15 cellular contexts compared by ENCODE assay signal in genomic region chr6:52116605-52116948, GRCh38. TPM values are rescaled to one million over a fixed set of nuclear protein-coding genes. Genes with fewer than 3 reads are reported as not detected.
"Had no signal": no experiment of that assay in that cellular context is flagged by ENCODE, and none has a peak within 500 bp of the region (broad histone marks: within the 10 kb centered on the region; RNA-seq: fewer than 3 reads in every experiment).

No MANE protein-coding gene starts in this region.

- H3K4me3 ChIP-seq: colonic mucosa, esophagus squamous epithelium had no signal

- H3K36me3 ChIP-seq: colonic mucosa, esophagus squamous epithelium, neutrophil had no signal

- DNase-seq: dermis blood vessel endothelial cell; esophagus squamous epithelium; foreskin fibroblast; mesendoderm; stimulated activated CD4-positive, alpha-beta T cell treated with anti-CD3 and anti-CD28 coated beads, Interleukin-12 subunit alpha, Interleukin-12 subunit beta, amount 100 ng/mL, for 4 hours; stimulated activated CD4-positive, alpha-beta T cell treated with anti-CD3 and anti-CD28 coated beads, Interleukin-2, amount 100 ng/mL, for 48 hours; stimulated activated naive CD4-positive, alpha-beta T cell treated with Interleukin-2 at 50 U/mL for 16 hours; trophoblast cell had no signal

- H3K27ac ChIP-seq: colonic mucosa, esophagus squamous epithelium, neutrophil had no signal

- H3K27me3 ChIP-seq: colonic mucosa, esophagus squamous epithelium, neutrophil had no signal

- H3K4me1 ChIP-seq: colonic mucosa, esophagus squamous epithelium had no signal

- ATAC-seq: sciatic nerve had no signal

- H3K9me3 ChIP-seq: colonic mucosa, esophagus squamous epithelium, neutrophil had no signal

RNA-seq across cellular contexts. Expression of gene PKHD1, which starts 29.2 kb away (rescaled TPM):
- total RNA-seq: lung microvascular endothelial cell, osteoblast, pulmonary artery endothelial cell had no signal
- polyA plus RNA-seq: neural cell had no signal
